21 cellular contexts compared by ENCODE assay signal in the genomic region with DNA sequence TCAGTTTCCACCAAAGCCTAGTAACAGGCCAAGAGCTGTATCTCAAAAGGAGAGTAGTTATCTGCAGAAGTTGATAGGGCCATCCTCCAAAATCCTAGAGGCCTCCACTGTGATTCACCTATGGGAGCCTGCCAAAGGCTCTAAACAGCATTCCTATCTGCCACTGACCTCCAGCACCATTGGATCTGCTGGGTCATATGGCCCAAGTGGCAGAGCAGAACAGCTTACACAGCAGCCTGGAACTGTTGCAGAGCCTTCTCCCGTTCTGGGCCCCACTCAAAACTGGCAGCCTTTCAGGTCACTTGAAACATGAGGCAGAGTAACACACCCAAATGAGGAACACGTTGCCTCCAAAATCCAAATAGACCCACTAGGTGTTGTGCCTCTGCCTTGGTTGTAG.
"Had no signal": no experiment of that assay in that cellular context is flagged by ENCODE, and none has a peak within 500 bp of the region (broad histone marks: within the 10 kb centered on the region; RNA-seq: fewer than 3 reads in every experiment).

No MANE protein-coding gene starts in this region.

- H3K9me3 ChIP-seq: lower lobe of right lung, tibial artery had no signal

- ATAC-seq: activated CD8-positive, alpha-beta memory T cell treated with anti-CD3 and anti-CD28 coated beads, Interleukin-2, amount 10 ng/mL, durations not matched to agents 7 days and 5 days; activated CD8-positive, alpha-beta T cell treated with anti-CD3 and anti-CD28 coated beads for 36 hours; activated naive CD4-positive, alpha-beta T cell treated with anti-CD3 and anti-CD28 coated beads, Interleukin-2, amount 50 U/mL, for 72 hours; esophagus mucosa; foreskin keratinocyte; lower lobe of right lung; right cardiac atrium had no signal

- H3K4me3 ChIP-seq: lower lobe of right lung, tibial artery had no signal

- H3K9ac ChIP-seq: parathyroid adenoma had no signal

- H3K4me1 ChIP-seq: foreskin keratinocyte, lower lobe of right lung, parathyroid adenoma, tibial artery had no signal

- DNase-seq: activated CD4-positive, alpha-beta T cell treated with anti-CD3 and anti-CD28 coated beads, Interleukin-2, amount 10 ng/mL, durations not matched to agents 7 days and 5 days; activated CD4-positive, CD25-positive, alpha-beta regulatory T cell treated with anti-CD3 and anti-CD28 coated beads, Interleukin-2, amount 50 U/mL, for 72 hours; activated CD8-positive, alpha-beta memory T cell treated with anti-CD3 and anti-CD28 coated beads, Interleukin-2, amount 10 ng/mL, durations not matched to agents 7 days and 5 days; activated CD8-positive, alpha-beta T cell treated with anti-CD3 and anti-CD28 coated beads for 36 hours; activated gamma-delta T cell treated with Interleukin-2 at 50 U/mL for 16 hours; central memory CD4-positive, alpha-beta T cell; dermis blood vessel endothelial cell; effector CD8-positive, alpha-beta T cell; foreskin keratinocyte; kidney; lower lobe of right lung; mesendoderm; naive B cell; nucleus accumbens; right cardiac atrium; stimulated activated CD4-positive, alpha-beta T cell treated with anti-CD3 and anti-CD28 coated beads, Interleukin-1b, Interleukin-23, amount 100 ng/mL, for 48 hours; tibial artery; WERI-Rb-1 had no signal

- H3K27me3 ChIP-seq: foreskin keratinocyte, tibial artery had no signal

- H3K36me3 ChIP-seq: lower lobe of right lung, tibial artery, WERI-Rb-1 had no signal
